ENCODE assay signal across 1 cellular context in genomic region chr1:26288311-26288941, GRCh38.
TF ChIP-seq lines count a peak whose summit lies in the region.

No MANE protein-coding gene starts in this region.

TF ChIP-seq in H1, 55 proteins besides CTCF, POLR2A, EP300 and RAD21:
- TF ChIP-seq SAP30 (IDR thresholded peaks at IDR 0.05; ENCODE audit: insufficient read depth, insufficient replicate concordance, low read length), result no peak
- TF ChIP-seq SIRT6 (IDR thresholded peaks at IDR 0.05; ENCODE audit: low read length), result no peak
- TF ChIP-seq KDM1A (IDR thresholded peaks at IDR 0.05; ENCODE audit: borderline replicate concordance, low read length), result no peak
- no peak for TF ChIP-seq SUZ12 (IDR thresholded peaks at IDR 0.05; ENCODE audit: low read length)
- no peak for TF ChIP-seq JUND (IDR thresholded peaks at IDR 0.05; ENCODE audit: low read length)
- no peak for TF ChIP-seq ASH2L (IDR thresholded peaks at IDR 0.05; ENCODE audit: low read length)
- no peak for TF ChIP-seq SIX5 (IDR thresholded peaks at IDR 0.05; ENCODE audit: low read depth, low read length)
